In genomic region chr3:155497930-155498647, GRCh38 we compare ENCODE assay signal across 12 cellular contexts.
A peak's percentile ranks its signal among the peaks of the same experiment; 100 is the strongest.
DNase-seq lines count a peak whose midpoint lies in the region; ATAC-seq, FAIRE-seq and TF ChIP-seq lines count a peak whose summit lies in the region.
"Had no signal": no experiment of that assay in that cellular context is flagged by ENCODE, and none has a peak within 500 bp of the region (broad histone marks: within the 10 kb centered on the region; RNA-seq: fewer than 3 reads in every experiment).

No MANE protein-coding gene starts in this region.

- FAIRE-seq in urothelium cell line (lab: Jason Lieb, UNC) = peak; percentile 30
- FAIRE-seq: A204.1 had no signal

- 62% methylated on average over 5 of the region's 5 CpGs for WGBS in SK-N-SH (ENCODE audit: low lambda C conversion rate)

- H3K27me3 ChIP-seq in breast epithelium = no peaks in the 10 kb centered on the region
- no peaks in the 10 kb centered on the region for H3K27me3 ChIP-seq in SK-N-SH (ENCODE audit: insufficient read depth)

- no peaks in the 10 kb centered on the region for H3K4me1 ChIP-seq in breast epithelium
- no peaks in the 10 kb centered on the region; a peak in 1 of 4 replicates for H3K4me1 ChIP-seq in SK-N-SH (ENCODE audit: control insufficient read depth in 1 of 2, insufficient read depth in 2 of 2, low read depth in 1 of 2, low read length in 1 of 2)

- POLR2A ChIA-PET in MCF 10A (lab: Yijun Ruan, JAX) = no interaction called here
- POLR2A ChIA-PET in SK-N-SH (lab: Yijun Ruan, JAX) = no interaction called here

- H3K4me3 Mint-ChIP-seq in MCF 10A (ENCODE audit: unreplicated experiment) = no peak overlapping the region

- H3K27me3 Mint-ChIP-seq in MCF 10A (ENCODE audit: insufficient read depth, unreplicated experiment) = no peaks in the 10 kb centered on the region

- peak overlapping the region; percentile 67 for H2AFZ ChIP-seq in SK-N-SH (ENCODE audit: low read depth)

- H3K36me3 Mint-ChIP-seq in MCF 10A (ENCODE audit: insufficient read depth, unreplicated experiment) = no peaks in the 10 kb centered on the region

- peak; percentile 87 for DNase-seq in MCF 10A (ENCODE audit: unreplicated experiment)
- no peak for DNase-seq in breast epithelium (ENCODE audit: low spot score in 2 of 2)
- DNase-seq in SK-N-SH = no peak
- peak; percentile 79 for DNase-seq in fibroblast of gingiva (ENCODE audit: low read depth)
- peak; percentile 20 for DNase-seq in urothelium cell line (ENCODE audit: low spot score)
- no peak for DNase-seq in NCI-H187 (lab: John Stamatoyannopoulos, UW)
- DNase-seq: hypothalamus; posterior cingulate gyrus; stimulated activated CD4-positive, alpha-beta T cell treated with anti-CD3 and anti-CD28 coated beads, Interleukin-4, amount 100 ng/mL, for 4 hours had no signal

- ATAC-seq in GM21367 (IDR thresholded peaks at IDR 0.05; ENCODE audit: unreplicated experiment) = no peak
- ATAC-seq in HG03196 (IDR thresholded peaks at IDR 0.05; ENCODE audit: unreplicated experiment) = no peak

- H3K79me2 ChIP-seq in SK-N-SH (ENCODE audit: insufficient read depth) = no peaks in the 10 kb centered on the region

- TF ChIP-seq POLR2A in breast epithelium (IDR thresholded peaks at IDR 0.05) = no peak

- no peak for TF ChIP-seq RAD21 in SK-N-SH (IDR thresholded peaks at IDR 0.05; ENCODE audit: low read length)

- no peaks in the 10 kb centered on the region for H3F3A ChIP-seq in SK-N-SH (replicated peaks; ENCODE audit: insufficient read depth)

- intact Hi-C loops in MCF 10A (cut with micrococcal nuclease) (loop anchor here (5.0 kb wide), 1 partner anchor 81 kb away; no protein-coding TSS in a partner anchor), breast epithelium (cut with DNase I; ENCODE audit: low total_unique reads) (no loop called here)

- no peak overlapping the region for H3K27ac ChIP-seq in breast epithelium
- H3K27ac ChIP-seq in SK-N-SH (ENCODE audit: low read depth in 2 of 2, low read length in 1 of 2) = peak overlapping the region in 1 of 2 experiments; percentile 32; a peak in 2 of 4 replicates

- H3K4me3 ChIP-seq in breast epithelium (no peak overlapping the region), SK-N-SH (ENCODE audit: low read depth in 2 of 2, low read length in 1 of 2) (no peak overlapping the region)

- TF ChIP-seq CTCF in MCF 10A (IDR thresholded peaks at IDR 0.05; ENCODE audit: unreplicated experiment) = no peak
- no peak for TF ChIP-seq CTCF in breast epithelium (IDR thresholded peaks at IDR 0.05)
- TF ChIP-seq CTCF in SK-N-SH (IDR thresholded peaks at IDR 0.05) = no peak

- H3K4me1 Mint-ChIP-seq in MCF 10A (ENCODE audit: insufficient read depth, unreplicated experiment) = peaks cover 18% of the 10 kb centered on the region

- no peak for TF ChIP-seq EP300 in SK-N-SH (IDR thresholded peaks at IDR 0.05; ENCODE audit: borderline replicate concordance in 1 of 2, low read depth in 1 of 2, low read length in 1 of 2)

- H4K20me1 ChIP-seq in SK-N-SH (ENCODE audit: insufficient read depth) = no peaks in the 10 kb centered on the region

- H3K4me2 ChIP-seq in SK-N-SH = no peak overlapping the region

- H3K36me3 ChIP-seq in breast epithelium = no peaks in the 10 kb centered on the region
- H3K36me3 ChIP-seq in SK-N-SH (replicated peaks in 1 of 2; ENCODE audit: control insufficient read depth in 1 of 2, insufficient read depth in 2 of 2, low read length in 1 of 2) = no peaks in the 10 kb centered on the region

- BruUV-seq in MCF 10A (replicated peaks; lab: Mats Ljungman, UMichigan) = no TSS peak

- CTCF ChIA-PET in MCF 10A (lab: Yijun Ruan, JAX) (interaction anchor here (0.7 kb wide), 2 partner anchors 45 to 64 kb away, joined by 3 read pairs; no protein-coding TSS in a partner anchor), SK-N-SH (lab: Yijun Ruan, JAX) (no interaction called here)

- no peaks in the 10 kb centered on the region for H3K9me2 ChIP-seq in SK-N-SH

- H3K9me3 ChIP-seq in breast epithelium = no peaks in the 10 kb centered on the region
- no peaks in the 10 kb centered on the region for H3K9me3 ChIP-seq in SK-N-SH

- no peak overlapping the region for H3K9ac ChIP-seq in SK-N-SH

- no peaks in the 10 kb centered on the region for H3K9me3 Mint-ChIP-seq in MCF 10A (ENCODE audit: unreplicated experiment)

- peak overlapping the region; percentile 65 for H3K27ac Mint-ChIP-seq in MCF 10A (ENCODE audit: low read depth, unreplicated experiment)

TF ChIP-seq in SK-N-SH, 30 proteins besides CTCF, POLR2A, EP300 and RAD21:
- TF ChIP-seq, protein P1, sequence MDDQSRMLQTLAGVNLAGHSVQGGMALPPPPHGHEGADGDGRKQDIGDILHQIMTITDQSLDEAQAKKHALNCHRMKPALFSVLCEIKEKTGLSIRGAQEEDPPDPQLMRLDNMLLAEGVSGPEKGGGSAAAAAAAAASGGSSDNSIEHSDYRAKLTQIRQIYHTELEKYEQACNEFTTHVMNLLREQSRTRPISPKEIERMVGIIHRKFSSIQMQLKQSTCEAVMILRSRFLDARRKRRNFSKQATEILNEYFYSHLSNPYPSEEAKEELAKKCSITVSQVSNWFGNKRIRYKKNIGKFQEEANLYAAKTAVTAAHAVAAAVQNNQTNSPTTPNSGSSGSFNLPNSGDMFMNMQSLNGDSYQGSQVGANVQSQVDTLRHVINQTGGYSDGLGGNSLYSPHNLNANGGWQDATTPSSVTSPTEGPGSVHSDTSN (IDR thresholded peaks at IDR 0.05) = 0 out of 2 replicates have a peak, but pooled peaks have one; percentile 20
- TF ChIP-seq JUND (IDR thresholded peaks at IDR 0.05) = peak; percentile 34; the same call in 1 of the 2 replicates
- TF ChIP-seq FOSL2 (IDR thresholded peaks at IDR 0.05; ENCODE audit: borderline replicate concordance, low read depth) = peak; percentile 59; the same call in 1 of the 2 replicates
- TF ChIP-seq, protein P2, sequence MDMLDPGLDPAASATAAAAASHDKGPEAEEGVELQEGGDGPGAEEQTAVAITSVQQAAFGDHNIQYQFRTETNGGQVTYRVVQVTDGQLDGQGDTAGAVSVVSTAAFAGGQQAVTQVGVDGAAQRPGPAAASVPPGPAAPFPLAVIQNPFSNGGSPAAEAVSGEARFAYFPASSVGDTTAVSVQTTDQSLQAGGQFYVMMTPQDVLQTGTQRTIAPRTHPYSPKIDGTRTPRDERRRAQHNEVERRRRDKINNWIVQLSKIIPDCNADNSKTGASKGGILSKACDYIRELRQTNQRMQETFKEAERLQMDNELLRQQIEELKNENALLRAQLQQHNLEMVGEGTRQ (IDR thresholded peaks at IDR 0.05; ENCODE audit: borderline replicate concordance, low read depth, low read length) = no peak
- no peak for TF ChIP-seq ELF1 (IDR thresholded peaks at IDR 0.05)
TF ChIP-seq in SK-N-SH: peak in this region for 3.

Comparison
In these comparisons a context has a peak if more than half of its experiments do, and no peak if none do; other contexts are left out.
1. DNase-seq: peak in MCF 10A (single experiment), fibroblast of gingiva (single experiment) and urothelium cell line (single experiment); none in breast epithelium (0 of 2), SK-N-SH (single experiment) and NCI-H187 (0 of 2).